Comparison of ENCODE assay signal across 15 cellular contexts in genomic region chr13:114081761-114082681, GRCh38. TPM values are rescaled to one million over a fixed set of nuclear protein-coding genes. Genes with fewer than 3 reads are reported as not detected.
DNase-seq lines count a peak whose midpoint lies in the region; ATAC-seq and TF ChIP-seq lines count a peak whose summit lies in the region.
"Had no signal": no experiment of that assay in that cellular context is flagged by ENCODE, and none has a peak within 500 bp of the region (broad histone marks: within the 10 kb centered on the region; RNA-seq: fewer than 3 reads in every experiment).

No MANE protein-coding gene starts in this region.

- ATAC-seq in Right ventricle myocardium superior (ENCODE audit: poor library complexity), result no peak
- ATAC-seq in left ventricle myocardium superior, result no peak
- ATAC-seq in WTC11, result no peak
- peak; percentile 17 for ATAC-seq in upper lobe of right lung
- ATAC-seq in GM21723 (IDR thresholded peaks at IDR 0.05; ENCODE audit: unreplicated experiment), result no peak

- H3K27ac Mint-ChIP-seq in WTC11, result no peak overlapping the region
- H3K27ac Mint-ChIP-seq in mesothelial cell of epicardium, result peak overlapping the region; percentile 50

- no peaks in the 10 kb centered on the region for H3K9me3 ChIP-seq in upper lobe of right lung

- H3K27me3 ChIP-seq in upper lobe of right lung, result no peaks in the 10 kb centered on the region
- H3K27me3 ChIP-seq: brain microvascular endothelial cell had no signal

- intact Hi-C loops in Right ventricle myocardium superior (cut with DNase I) (no loop called here), left ventricle myocardium superior (cut with micrococcal nuclease) (no loop called here), upper lobe of right lung (cut with DNase I) (no loop called here)

- H3K4me1 Mint-ChIP-seq in WTC11, result 0 out of 2 replicates have a peak, but pooled peaks cover 5% of the 10 kb centered on the region
- peaks cover 20% of the 10 kb centered on the region for H3K4me1 Mint-ChIP-seq in mesothelial cell of epicardium

- no peaks in the 10 kb centered on the region for H3K27me3 Mint-ChIP-seq in WTC11 (ENCODE audit: low read depth)
- H3K27me3 Mint-ChIP-seq in mesothelial cell of epicardium (ENCODE audit: low read depth), result peaks cover 4% of the 10 kb centered on the region
- H3K27me3 Mint-ChIP-seq: CD4-positive, CD25-positive, alpha-beta regulatory T cell had no signal

- POLR2A ChIA-PET in WTC11 (lab: Charles Lee), result no interaction called here

- CTCF ChIA-PET in WTC11 (lab: Charles Lee), result interaction anchor here (1.5 kb wide), 1 partner anchor 30 kb away, joined by 3 read pairs; no protein-coding TSS in a partner anchor

- peak; percentile 32 for DNase-seq in Right ventricle myocardium superior
- no peak for DNase-seq in left ventricle myocardium superior
- DNase-seq in WTC11 (ENCODE audit: low spot score), result peak; percentile 8
- no peak for DNase-seq in mesothelial cell of epicardium (ENCODE audit: low spot score in 2 of 2, unreplicated experiment in 2 of 2)
- peak; percentile 55 for DNase-seq in upper lobe of right lung
- no peak for DNase-seq in hepatic stellate cell (ENCODE audit: low spot score)
- DNase-seq: brain microvascular endothelial cell; CD4-positive, CD25-positive, alpha-beta regulatory T cell; effector CD8-positive, alpha-beta T cell; KG1; NCI-H2081 treated with DMSO at 0.1 percent for 48 hours; stimulated activated CD4-positive, alpha-beta T cell treated with anti-CD3 and anti-CD28 coated beads, Interleukin-4, amount 100 ng/mL, for 4 hours; stimulated activated naive CD4-positive, alpha-beta T cell treated with Interleukin-2 at 50 U/mL for 16 hours had no signal

- H3K4me1 ChIP-seq in upper lobe of right lung, result peaks cover 8% of the 10 kb centered on the region

- H3K36me3 Mint-ChIP-seq in WTC11 (peaks cover 14% of the 10 kb centered on the region), mesothelial cell of epicardium (peaks cover 4% of the 10 kb centered on the region)
- H3K36me3 Mint-ChIP-seq: CD4-positive, CD25-positive, alpha-beta regulatory T cell had no signal

- no peak overlapping the region for H3K4me3 ChIP-seq in upper lobe of right lung
- H3K4me3 ChIP-seq: SK-N-MC had no signal

- H3K27ac ChIP-seq in upper lobe of right lung, result no peak overlapping the region
- H3K27ac ChIP-seq: brain microvascular endothelial cell, SK-N-MC had no signal

- no peaks in the 10 kb centered on the region for H3K36me3 ChIP-seq in upper lobe of right lung

- no peak for TF ChIP-seq CTCF in WTC11 (IDR thresholded peaks at IDR 0.05)
- TF ChIP-seq CTCF in mesothelial cell of epicardium (IDR thresholded peaks at IDR 0.05; ENCODE audit: unreplicated experiment), result no peak
- TF ChIP-seq CTCF in upper lobe of right lung (IDR thresholded peaks at IDR 0.05), result no peak

- H3K9me3 Mint-ChIP-seq in WTC11, result peaks cover 12% of the 10 kb centered on the region; the same call in 1 of the 2 replicates
- H3K9me3 Mint-ChIP-seq in mesothelial cell of epicardium, result no peaks in the 10 kb centered on the region

- H3K4me3 Mint-ChIP-seq in WTC11, result no peak overlapping the region
- H3K4me3 Mint-ChIP-seq in mesothelial cell of epicardium, result no peak overlapping the region

TF ChIP-seq in WTC11, 78 proteins besides CTCF, POLR2A, EP300 and RAD21 (continues in another document):
- TF ChIP-seq ZNF317 (CRISPR knock-in tag; IDR thresholded peaks at IDR 0.05; ENCODE audit: borderline replicate concordance, low read depth) (no peak), IRF2 (CRISPR knock-in tag; IDR thresholded peaks at IDR 0.05; ENCODE audit: borderline replicate concordance, low read depth) (no peak), ZBTB43 (CRISPR knock-in tag; IDR thresholded peaks at IDR 0.05) (no peak), ZNF532 (CRISPR knock-in tag; IDR thresholded peaks at IDR 0.05; ENCODE audit: borderline replicate concordance) (no peak), ZSCAN18 (CRISPR knock-in tag; IDR thresholded peaks at IDR 0.05) (no peak), ZNF121 (CRISPR knock-in tag; IDR thresholded peaks at IDR 0.05) (no peak), ZBTB21 (CRISPR knock-in tag; IDR thresholded peaks at IDR 0.05; ENCODE audit: borderline replicate concordance) (no peak), NFYB (CRISPR knock-in tag; conservative IDR thresholded peaks at IDR 0.05; ENCODE audit: low read depth) (no peak), ZNF512 (CRISPR knock-in tag; IDR thresholded peaks at IDR 0.05; ENCODE audit: borderline replicate concordance) (no peak), TEAD4 (CRISPR knock-in tag; IDR thresholded peaks at IDR 0.05) (no peak)

RNA-seq across cellular contexts. Expression of gene RASA3, which starts 50.4 kb away (rescaled TPM):
- total RNA-seq in Right ventricle myocardium superior, result 11.2 TPM
- total RNA-seq in left ventricle myocardium superior, result 12.3 TPM
- total RNA-seq in WTC11 (2021), result 16.5 to 22.3 TPM (median 16.9 TPM) in 3 replicates
- total RNA-seq in mesothelial cell of epicardium, result 13.5 to 14.6 TPM (median 13.7 TPM) in 3 replicates
- 17.3 TPM for total RNA-seq in upper lobe of right lung

Comparison
In these comparisons a context has a peak if more than half of its experiments do, and no peak if none do; other contexts are left out.
1. DNase-seq: peak in Right ventricle myocardium superior (single experiment), WTC11 (single experiment) and upper lobe of right lung (single experiment); none in left ventricle myocardium superior (single experiment), mesothelial cell of epicardium (0 of 2) and hepatic stellate cell (single experiment).